Comparison of ENCODE assay signal across 34 cellular contexts in the genomic region with DNA sequence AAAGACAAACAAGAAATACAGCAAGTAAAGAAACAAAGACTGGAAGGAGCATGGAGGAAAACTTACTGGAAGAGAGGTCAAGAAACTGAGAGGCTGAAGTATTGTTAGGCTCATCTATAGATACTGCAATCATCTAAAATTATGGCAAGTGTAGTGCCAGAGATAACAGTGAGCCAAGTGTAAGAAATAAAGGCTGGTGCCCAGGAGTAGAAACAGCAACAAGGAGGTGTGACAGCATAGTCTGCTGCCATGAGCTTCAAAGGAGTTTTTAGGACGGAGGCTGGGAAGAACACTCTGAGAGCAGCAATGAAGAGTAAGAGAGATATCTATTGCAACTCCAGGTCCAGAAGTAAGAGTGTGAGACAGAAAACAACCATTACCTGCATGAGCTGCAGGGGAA.
"Had no signal": no experiment of that assay in that cellular context is flagged by ENCODE, and none has a peak within 500 bp of the region (broad histone marks: within the 10 kb centered on the region; RNA-seq: fewer than 3 reads in every experiment).

No MANE protein-coding gene starts in this region.

- H3K9me3 ChIP-seq: adrenal gland, body of pancreas, esophagus muscularis mucosa, gastrocnemius medialis, heart left ventricle had no signal

- H3K4me3 ChIP-seq: adrenal gland, body of pancreas, cardiac muscle cell, esophagus muscularis mucosa, gastrocnemius medialis, heart left ventricle had no signal

- H3K36me3 ChIP-seq: adrenal gland, cardiac muscle cell, esophagus muscularis mucosa, gastrocnemius medialis, heart left ventricle had no signal

- DNase-seq: activated CD4-positive, alpha-beta memory T cell treated with anti-CD3 and anti-CD28 coated beads for 36 hours; activated CD4-positive, alpha-beta T cell treated with anti-CD3 and anti-CD28 coated beads for 36 hours; activated CD4-positive, alpha-beta T cell treated with anti-CD3 and anti-CD28 coated beads, Interleukin-2, amount 10 ng/mL, durations not matched to agents 24 days and 14 days; activated CD4-positive, CD25-positive, alpha-beta regulatory T cell; activated CD4-positive, CD25-positive, alpha-beta regulatory T cell treated with anti-CD3 and anti-CD28 coated beads, Interleukin-2, amount 50 U/mL, for 72 hours; activated CD8-positive, alpha-beta memory T cell treated with anti-CD3 and anti-CD28 coated beads, Interleukin-2, amount 10 ng/mL, durations not matched to agents 7 days and 5 days; activated CD8-positive, alpha-beta memory T cell treated with anti-CD3 and anti-CD28 coated beads, Interleukin-2, amount 50 U/mL, for 4 hours; activated CD8-positive, alpha-beta T cell treated with anti-CD3 and anti-CD28 coated beads, Interleukin-2, amount 10 ng/mL, durations not matched to agents 7 days and 5 days; activated effector memory CD4-positive, alpha-beta T cell treated with anti-CD3 and anti-CD28 coated beads, Interleukin-2, amount 50 U/mL, for 16 hours; activated naive CD4-positive, alpha-beta T cell treated with anti-CD3 and anti-CD28 coated beads for 36 hours; activated naive CD8-positive, alpha-beta T cell treated with anti-CD3 and anti-CD28 coated beads for 36 hours; activated naive CD8-positive, alpha-beta T cell treated with anti-CD3 and anti-CD28 coated beads, Interleukin-2, amount 50 U/mL, for 24 hours; activated T-cell treated with anti-CD3 and anti-CD28 coated beads, Interleukin-2, amount 50 U/mL, for 1 hour; activated T-cell treated with anti-CD3 and anti-CD28 coated beads, Interleukin-2, amount 50 U/mL, for 48 hours; adrenal gland; amygdala; aorta; body of pancreas; cortex of kidney; dermis blood vessel endothelial cell; effector CD4-positive, alpha-beta T cell; effector memory CD8-positive, alpha-beta T cell; foreskin keratinocyte; gastrocnemius medialis; glutamatergic neuron; heart left ventricle; T-helper 2 cell had no signal

- H3K27me3 Mint-ChIP-seq: activated CD4-positive, alpha-beta memory T cell treated with anti-CD3 and anti-CD28 coated beads for 36 hours; activated CD4-positive, alpha-beta T cell treated with anti-CD3 and anti-CD28 coated beads for 36 hours; activated CD4-positive, alpha-beta T cell treated with anti-CD3 and anti-CD28 coated beads, Interleukin-2, amount 10 ng/mL, durations not matched to agents 24 days and 14 days; activated CD8-positive, alpha-beta memory T cell treated with anti-CD3 and anti-CD28 coated beads, Interleukin-2, amount 10 ng/mL, durations not matched to agents 7 days and 5 days; activated naive CD4-positive, alpha-beta T cell treated with anti-CD3 and anti-CD28 coated beads, Interleukin-2, amount 50 U/mL, for 24 hours; activated naive CD8-positive, alpha-beta T cell treated with anti-CD3 and anti-CD28 coated beads for 36 hours; activated naive CD8-positive, alpha-beta T cell treated with anti-CD3 and anti-CD28 coated beads, Interleukin-2, amount 50 U/mL, for 24 hours; central memory CD8-positive, alpha-beta T cell; effector memory CD8-positive, alpha-beta T cell had no signal

- H3K36me3 Mint-ChIP-seq: activated CD4-positive, alpha-beta memory T cell treated with anti-CD3 and anti-CD28 coated beads for 36 hours; activated CD8-positive, alpha-beta memory T cell treated with anti-CD3 and anti-CD28 coated beads, Interleukin-2, amount 10 ng/mL, durations not matched to agents 7 days and 5 days; activated naive CD8-positive, alpha-beta T cell treated with anti-CD3 and anti-CD28 coated beads for 36 hours had no signal

- H3K27me3 ChIP-seq: adrenal gland, body of pancreas, cardiac muscle cell, esophagus muscularis mucosa, foreskin keratinocyte, gastrocnemius medialis, heart left ventricle had no signal

- H3K4me1 ChIP-seq: adrenal gland, gastrocnemius medialis had no signal

- FAIRE-seq: colon had no signal

- H3K27ac ChIP-seq: adrenal gland, body of pancreas, cardiac muscle cell, esophagus muscularis mucosa, foreskin keratinocyte, gastrocnemius medialis, heart left ventricle had no signal

- ATAC-seq: activated CD4-positive, alpha-beta T cell treated with anti-CD3 and anti-CD28 coated beads for 36 hours; activated CD8-positive, alpha-beta memory T cell treated with anti-CD3 and anti-CD28 coated beads, Interleukin-2, amount 10 ng/mL, durations not matched to agents 7 days and 5 days; activated CD8-positive, alpha-beta T cell treated with anti-CD3 and anti-CD28 coated beads, Interleukin-2, amount 10 ng/mL, durations not matched to agents 7 days and 5 days; activated naive CD8-positive, alpha-beta T cell treated with anti-CD3 and anti-CD28 coated beads, Interleukin-2, amount 50 U/mL, for 24 hours; body of pancreas; effector memory CD8-positive, alpha-beta T cell; gastrocnemius medialis had no signal

- H3K4me3 Mint-ChIP-seq: activated CD4-positive, alpha-beta memory T cell treated with anti-CD3 and anti-CD28 coated beads for 36 hours; activated CD4-positive, alpha-beta T cell treated with anti-CD3 and anti-CD28 coated beads for 36 hours; activated CD4-positive, alpha-beta T cell treated with anti-CD3 and anti-CD28 coated beads, Interleukin-2, amount 10 ng/mL, durations not matched to agents 24 days and 14 days; activated CD8-positive, alpha-beta memory T cell treated with anti-CD3 and anti-CD28 coated beads, Interleukin-2, amount 10 ng/mL, durations not matched to agents 7 days and 5 days; activated CD8-positive, alpha-beta T cell treated with anti-CD3 and anti-CD28 coated beads, Interleukin-2, amount 10 ng/mL, durations not matched to agents 7 days and 5 days; activated naive CD4-positive, alpha-beta T cell treated with anti-CD3 and anti-CD28 coated beads for 36 hours; activated naive CD4-positive, alpha-beta T cell treated with anti-CD3 and anti-CD28 coated beads, Interleukin-2, amount 50 U/mL, for 24 hours; activated naive CD8-positive, alpha-beta T cell treated with anti-CD3 and anti-CD28 coated beads for 36 hours; activated naive CD8-positive, alpha-beta T cell treated with anti-CD3 and anti-CD28 coated beads, Interleukin-2, amount 50 U/mL, for 24 hours; activated T-helper 1 cell treated with anti-CD3 and anti-CD28 coated beads, Interleukin-12 subunit alpha, Interleukin-12 subunit beta, Interleukin-2, Interleukin-4 antibody, amounts not matched to agents 30 ng/mL and 10 ng/mL and 1 ng/mL, durations not matched to agents 14 hours and 24 hours and 36 hours; central memory CD8-positive, alpha-beta T cell; effector memory CD8-positive, alpha-beta T cell had no signal

- H3K27ac Mint-ChIP-seq: activated CD4-positive, alpha-beta memory T cell treated with anti-CD3 and anti-CD28 coated beads for 36 hours; activated CD4-positive, alpha-beta T cell treated with anti-CD3 and anti-CD28 coated beads for 36 hours; activated CD4-positive, alpha-beta T cell treated with anti-CD3 and anti-CD28 coated beads, Interleukin-2, amount 10 ng/mL, durations not matched to agents 24 days and 14 days; activated CD8-positive, alpha-beta memory T cell treated with anti-CD3 and anti-CD28 coated beads, Interleukin-2, amount 10 ng/mL, durations not matched to agents 7 days and 5 days; activated CD8-positive, alpha-beta T cell treated with anti-CD3 and anti-CD28 coated beads, Interleukin-2, amount 10 ng/mL, durations not matched to agents 7 days and 5 days; activated naive CD4-positive, alpha-beta T cell treated with anti-CD3 and anti-CD28 coated beads for 36 hours; activated naive CD4-positive, alpha-beta T cell treated with anti-CD3 and anti-CD28 coated beads, Interleukin-2, amount 50 U/mL, for 24 hours; activated naive CD8-positive, alpha-beta T cell treated with anti-CD3 and anti-CD28 coated beads for 36 hours; activated naive CD8-positive, alpha-beta T cell treated with anti-CD3 and anti-CD28 coated beads, Interleukin-2, amount 50 U/mL, for 24 hours; activated T-helper 1 cell treated with anti-CD3 and anti-CD28 coated beads, Interleukin-12 subunit alpha, Interleukin-12 subunit beta, Interleukin-2, Interleukin-4 antibody, amounts not matched to agents 30 ng/mL and 10 ng/mL and 1 ng/mL, durations not matched to agents 14 hours and 24 hours and 36 hours; activated T-helper 2 cell treated with anti-CD3 and anti-CD28 coated beads, Interferon-gamma antibody, Interleukin-2, Interleukin-4, amounts not matched to agents 10 μg/mL and 5 μg/mL and 100 μg/mL, durations not matched to agents 14 hours and 24 hours and 36 hours; effector memory CD8-positive, alpha-beta T cell had no signal

- H3K9me3 Mint-ChIP-seq: activated CD4-positive, alpha-beta memory T cell treated with anti-CD3 and anti-CD28 coated beads for 36 hours; activated CD4-positive, alpha-beta T cell treated with anti-CD3 and anti-CD28 coated beads, Interleukin-2, amount 10 ng/mL, durations not matched to agents 24 days and 14 days; activated naive CD4-positive, alpha-beta T cell treated with anti-CD3 and anti-CD28 coated beads for 36 hours; activated naive CD4-positive, alpha-beta T cell treated with anti-CD3 and anti-CD28 coated beads, Interleukin-2, amount 50 U/mL, for 24 hours; activated naive CD8-positive, alpha-beta T cell treated with anti-CD3 and anti-CD28 coated beads for 36 hours; activated naive CD8-positive, alpha-beta T cell treated with anti-CD3 and anti-CD28 coated beads, Interleukin-2, amount 50 U/mL, for 24 hours; activated T-helper 1 cell treated with anti-CD3 and anti-CD28 coated beads, Interleukin-12 subunit alpha, Interleukin-12 subunit beta, Interleukin-2, Interleukin-4 antibody, amounts not matched to agents 30 ng/mL and 10 ng/mL and 1 ng/mL, durations not matched to agents 14 hours and 24 hours and 36 hours; activated T-helper 2 cell treated with anti-CD3 and anti-CD28 coated beads, Interferon-gamma antibody, Interleukin-2, Interleukin-4, amounts not matched to agents 10 μg/mL and 5 μg/mL and 100 μg/mL, durations not matched to agents 14 hours and 24 hours and 36 hours; central memory CD8-positive, alpha-beta T cell; effector memory CD8-positive, alpha-beta T cell had no signal
